In genomic region chr19:30649934-30650614, GRCh38 we compare ENCODE assay signal across 10 cellular contexts.
DNase-seq lines count a peak whose midpoint lies in the region; ATAC-seq and TF ChIP-seq lines count a peak whose summit lies in the region.
"Had no signal": no experiment of that assay in that cellular context is flagged by ENCODE, and none has a peak within 500 bp of the region (broad histone marks: within the 10 kb centered on the region; RNA-seq: fewer than 3 reads in every experiment).

No MANE protein-coding gene starts in this region.

- H3K9me3 Mint-ChIP-seq in CD4-positive, alpha-beta T cell, result no peaks in the 10 kb centered on the region
- H3K9me3 Mint-ChIP-seq: T-cell had no signal

- CTCF ChIA-PET in CD4-positive, alpha-beta T cell (lab: Charles Lee), result no interaction called here

- DNase-seq in CD4-positive, alpha-beta T cell, result no peak
- DNase-seq in GM13977 (ENCODE audit: low spot score), result peak; percentile 75
- DNase-seq in NCI-H460 (ENCODE audit: extremely low read depth, low read depth), result peak; percentile 26
- DNase-seq in amniotic epithelial cell (ENCODE audit: low read depth), result peak; percentile 21
- DNase-seq in hippocampal formation (lab: John Stamatoyannopoulos, UW), result peak; percentile 29 to 67
- peak; percentile 43 for DNase-seq in stimulated activated CD8-positive, alpha-beta memory T cell treated with anti-CD3 and anti-CD28 coated beads, Interleukin-4, amount 100 ng/mL, for 48 hours

- H3K4me3 Mint-ChIP-seq in CD4-positive, alpha-beta T cell, result no peak overlapping the region
- H3K4me3 Mint-ChIP-seq: naive thymus-derived CD8-positive, alpha-beta T cell; T-cell had no signal

- POLR2A ChIA-PET in CD4-positive, alpha-beta T cell (lab: Charles Lee), result no interaction called here

- H3K36me3 Mint-ChIP-seq in CD4-positive, alpha-beta T cell (ENCODE audit: low read depth), result no peaks in the 10 kb centered on the region
- H3K36me3 Mint-ChIP-seq: naive thymus-derived CD8-positive, alpha-beta T cell; T-cell had no signal

- H3K27me3 ChIP-seq in CD4-positive, alpha-beta T cell (ENCODE audit: control insufficient read depth, insufficient read depth, low read length), result peaks cover 15% of the 10 kb centered on the region

- no peaks in the 10 kb centered on the region for H3K4me1 Mint-ChIP-seq in CD4-positive, alpha-beta T cell (ENCODE audit: low read depth)
- H3K4me1 Mint-ChIP-seq: naive thymus-derived CD8-positive, alpha-beta T cell; T-cell had no signal

- H3K27me3 Mint-ChIP-seq in CD4-positive, alpha-beta T cell, result peaks cover 39% of the 10 kb centered on the region

- intact Hi-C loops in CD4-positive, alpha-beta T cell (cut with DNase I, micrococcal nuclease), result loop anchor here in 1 of 2 experiments (2.0 kb wide), 1 partner anchor 919 kb away; no protein-coding TSS in a partner anchor

- in situ Hi-C loops in GM13977 (cut with MboI; ENCODE audit: low pct_unique_long_range_greater_than_20kb, low sequenced_read_pairs, unreplicated experiment), result loop anchor here (25.0 kb wide), 1 partner anchor 913 kb away; no protein-coding TSS in a partner anchor

- no peak overlapping the region for H3K27ac ChIP-seq in CD4-positive, alpha-beta T cell (ENCODE audit: low read depth, low read length)

- no peak for ATAC-seq in CD4-positive, alpha-beta T cell (ENCODE audit: poor library complexity)
- ATAC-seq in HG02973 (IDR thresholded peaks at IDR 0.05; ENCODE audit: unreplicated experiment) (no peak), GM19463 (IDR thresholded peaks at IDR 0.05; ENCODE audit: unreplicated experiment) (no peak)
- ATAC-seq: naive thymus-derived CD8-positive, alpha-beta T cell; T-cell had no signal

- peak; percentile 49 for TF ChIP-seq CTCF in CD4-positive, alpha-beta T cell (IDR thresholded peaks at IDR 0.05)
- TF ChIP-seq CTCF in GM13977 (IDR thresholded peaks at IDR 0.05; ENCODE audit: extremely low read depth, insufficient read depth, missing control alignments), result peak; percentile 76

- H3K27ac Mint-ChIP-seq in CD4-positive, alpha-beta T cell, result no peak overlapping the region
- H3K27ac Mint-ChIP-seq: naive thymus-derived CD8-positive, alpha-beta T cell; T-cell had no signal

- H3K9me3 ChIP-seq in CD4-positive, alpha-beta T cell (ENCODE audit: control insufficient read depth, low read length), result no peaks in the 10 kb centered on the region

Comparison
In these comparisons a context has a peak if more than half of its experiments do, and no peak if none do; other contexts are left out.
1. DNase-seq: peak in GM13977 (single experiment), NCI-H460 (single experiment), amniotic epithelial cell (single experiment), hippocampal formation (2 of 2) and stimulated activated CD8-positive, alpha-beta memory T cell treated with anti-CD3 and anti-CD28 coated beads, Interleukin-4, amount 100 ng/mL, for 48 hours (single experiment); none in CD4-positive, alpha-beta T cell (0 of 10).